In genomic region chr7:151726875-151727578, GRCh38 we compare ENCODE assay signal across 1 cellular context.
A peak's percentile ranks its signal among the peaks of the same experiment; 100 is the strongest.
TF ChIP-seq lines count a peak whose summit lies in the region.

No MANE protein-coding gene starts in this region.

TF ChIP-seq in HepG2, 621 proteins besides CTCF, POLR2A, EP300 and RAD21:
- TF ChIP-seq ATF6 (CRISPR knock-in tag; conservative IDR thresholded peaks at IDR 0.05) (no peak), CEBPB (IDR thresholded peaks at IDR 0.05; ENCODE audit: borderline replicate concordance, low read depth, low read length) (peak; percentile 37; the same call in 1 of the 2 replicates), FOXC1 (CRISPR knock-in tag; IDR thresholded peaks at IDR 0.05; ENCODE audit: borderline replicate concordance) (no peak), TGIF2 (CRISPR knock-in tag; IDR thresholded peaks at IDR 0.05) (no peak), ATF7 (IDR thresholded peaks at IDR 0.05) (peak; percentile 69), ATF7 (CRISPR knock-in tag; IDR thresholded peaks at IDR 0.05) (no peak)
TF ChIP-seq in HepG2: peak in this region for 2.
